In the genomic region with DNA sequence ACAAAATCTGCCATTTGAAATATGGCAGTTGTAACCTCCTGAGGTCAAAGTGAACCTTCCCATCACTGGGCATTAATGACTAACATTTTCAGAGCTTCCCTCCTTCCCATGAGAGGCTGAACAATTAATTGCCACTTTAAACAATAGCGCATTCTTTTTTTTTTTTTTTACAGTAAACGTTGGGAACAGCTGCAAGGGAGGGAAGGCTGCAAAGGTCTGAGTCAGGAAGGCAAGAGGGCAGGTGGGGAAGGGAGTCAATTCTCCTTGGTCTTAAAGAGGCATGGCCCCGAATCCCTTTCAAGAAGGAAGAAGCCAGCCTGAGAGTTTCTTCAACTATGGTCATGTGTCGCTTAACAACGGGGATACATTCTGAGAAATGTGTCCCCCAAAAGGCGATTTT, we compare ENCODE assay signal across 24 cellular contexts. TPM values are rescaled to one million over a fixed set of nuclear protein-coding genes. Genes with fewer than 3 reads are reported as not detected.
DNase-seq lines count a peak whose midpoint lies in the region; ATAC-seq and TF ChIP-seq lines count a peak whose summit lies in the region.
"Had no signal": no experiment of that assay in that cellular context is flagged by ENCODE, and none has a peak within 500 bp of the region (broad histone marks: within the 10 kb centered on the region; RNA-seq: fewer than 3 reads in every experiment).

No MANE protein-coding gene starts in this region.

- no peak overlapping the region for H3K23ac ChIP-seq in mesendoderm (ENCODE audit: low read length)

- POLR2A ChIA-PET in MCF 10A (lab: Yijun Ruan, JAX), result interaction anchor here (1.3 kb wide), 1 partner anchor 96 kb away, joined by 3 read pairs; no protein-coding TSS in a partner anchor

- H3K36me3 Mint-ChIP-seq in MCF 10A (ENCODE audit: insufficient read depth, unreplicated experiment), result peaks cover 4% of the 10 kb centered on the region
- no peaks in the 10 kb centered on the region for H3K36me3 Mint-ChIP-seq in activated naive CD8-positive, alpha-beta T cell treated with anti-CD3 and anti-CD28 coated beads, Interleukin-2, amount 50 U/mL, for 24 hours (ENCODE audit: low read depth)
- H3K36me3 Mint-ChIP-seq: activated naive CD8-positive, alpha-beta T cell treated with anti-CD3 and anti-CD28 coated beads, Interleukin-2, amount 10 ng/mL, durations not matched to agents 7 days and 5 days; CD4-positive, CD25-positive, alpha-beta regulatory T cell; naive thymus-derived CD4-positive, alpha-beta T cell had no signal

- no peak overlapping the region for H3K4me3 ChIP-seq in breast epithelium
- no peak overlapping the region for H3K4me3 ChIP-seq in mesendoderm (ENCODE audit: low read length)
- no peak overlapping the region for H3K4me3 ChIP-seq in foreskin fibroblast (ENCODE audit: low read depth in 1 of 2, low read length in 2 of 2)
- no peak overlapping the region for H3K4me3 ChIP-seq in adrenal gland
- H3K4me3 ChIP-seq: Peyer's patch, prostate gland, upper lobe of right lung had no signal

- CTCF ChIA-PET in MCF 10A (lab: Yijun Ruan, JAX), result no interaction called here

- intact Hi-C loops in MCF 10A (cut with micrococcal nuclease) (no loop called here), breast epithelium (cut with DNase I; ENCODE audit: low total_unique reads) (no loop called here), adrenal gland (cut with DNase I) (no loop called here)

- H3K4me1 ChIP-seq in breast epithelium (no peaks in the 10 kb centered on the region), mesendoderm (ENCODE audit: control insufficient read depth, low read depth, low read length) (peaks cover 2% of the 10 kb centered on the region), adrenal gland (replicated peaks in 1 of 2) (no peaks in the 10 kb centered on the region)
- H3K4me1 ChIP-seq: Peyer's patch, prostate gland, upper lobe of right lung had no signal

- H3K9ac ChIP-seq in mesendoderm (ENCODE audit: low read length), result no peak overlapping the region

- no peak overlapping the region for H3K18ac ChIP-seq in mesendoderm (ENCODE audit: low read length)

- H3K27ac ChIP-seq in breast epithelium (no peak overlapping the region), mesendoderm (ENCODE audit: low read depth, low read length) (no peak overlapping the region), adrenal gland (no peak overlapping the region)
- H3K27ac ChIP-seq: Peyer's patch, prostate gland, upper lobe of right lung had no signal

- H2BK120ac ChIP-seq in mesendoderm (ENCODE audit: low read depth, low read length), result no peak overlapping the region

- H3K79me1 ChIP-seq in mesendoderm (ENCODE audit: low read length), result no peaks in the 10 kb centered on the region

- H3K4me3 Mint-ChIP-seq in MCF 10A (ENCODE audit: unreplicated experiment), result no peak overlapping the region
- H3K4me3 Mint-ChIP-seq in activated naive CD8-positive, alpha-beta T cell treated with anti-CD3 and anti-CD28 coated beads, Interleukin-2, amount 50 U/mL, for 24 hours, result no peak overlapping the region
- H3K4me3 Mint-ChIP-seq: activated CD8-positive, alpha-beta T cell treated with anti-CD3 and anti-CD28 coated beads for 36 hours; activated naive CD8-positive, alpha-beta T cell treated with anti-CD3 and anti-CD28 coated beads, Interleukin-2, amount 10 ng/mL, durations not matched to agents 7 days and 5 days; CD4-positive, CD25-positive, alpha-beta regulatory T cell; effector memory CD8-positive, alpha-beta T cell; naive thymus-derived CD4-positive, alpha-beta T cell; stimulated activated naive CD8-positive, alpha-beta T cell treated with anti-CD3 and anti-CD28 coated beads, Interleukin-15, Interleukin-2, amounts not matched to agents 100 ng/mL and 50 ng/mL, for 24 hours had no signal

- no peaks in the 10 kb centered on the region for H3K36me3 ChIP-seq in breast epithelium
- H3K36me3 ChIP-seq in mesendoderm (ENCODE audit: control insufficient read depth, insufficient read depth, low read length), result no peaks in the 10 kb centered on the region
- no peaks in the 10 kb centered on the region for H3K36me3 ChIP-seq in adrenal gland (replicated peaks in 1 of 2)
- H3K36me3 ChIP-seq: Peyer's patch, prostate gland, upper lobe of right lung had no signal

- H3K27ac Mint-ChIP-seq in MCF 10A (ENCODE audit: low read depth, unreplicated experiment), result peak overlapping the region; percentile 49
- no peak overlapping the region for H3K27ac Mint-ChIP-seq in activated naive CD8-positive, alpha-beta T cell treated with anti-CD3 and anti-CD28 coated beads, Interleukin-2, amount 50 U/mL, for 24 hours
- H3K27ac Mint-ChIP-seq: activated CD8-positive, alpha-beta T cell treated with anti-CD3 and anti-CD28 coated beads for 36 hours; activated naive CD8-positive, alpha-beta T cell treated with anti-CD3 and anti-CD28 coated beads, Interleukin-2, amount 10 ng/mL, durations not matched to agents 7 days and 5 days; effector memory CD8-positive, alpha-beta T cell; naive thymus-derived CD4-positive, alpha-beta T cell; stimulated activated naive CD8-positive, alpha-beta T cell treated with anti-CD3 and anti-CD28 coated beads, Interleukin-15, Interleukin-2, amounts not matched to agents 100 ng/mL and 50 ng/mL, for 24 hours had no signal

- BruUV-seq in MCF 10A (replicated peaks; lab: Mats Ljungman, UMichigan), result no TSS peak

- H3K9me3 Mint-ChIP-seq in MCF 10A (ENCODE audit: unreplicated experiment), result no peaks in the 10 kb centered on the region
- H3K9me3 Mint-ChIP-seq in activated naive CD8-positive, alpha-beta T cell treated with anti-CD3 and anti-CD28 coated beads, Interleukin-2, amount 50 U/mL, for 24 hours, result no peaks in the 10 kb centered on the region
- H3K9me3 Mint-ChIP-seq: activated CD8-positive, alpha-beta T cell treated with anti-CD3 and anti-CD28 coated beads for 36 hours; activated naive CD8-positive, alpha-beta T cell treated with anti-CD3 and anti-CD28 coated beads, Interleukin-2, amount 10 ng/mL, durations not matched to agents 7 days and 5 days; effector memory CD8-positive, alpha-beta T cell; stimulated activated naive CD8-positive, alpha-beta T cell treated with anti-CD3 and anti-CD28 coated beads, Interleukin-15, Interleukin-2, amounts not matched to agents 100 ng/mL and 50 ng/mL, for 24 hours had no signal

- H2BK5ac ChIP-seq in mesendoderm (ENCODE audit: low read length), result no peak overlapping the region

- H3K27me3 Mint-ChIP-seq in MCF 10A (ENCODE audit: insufficient read depth, unreplicated experiment), result peaks cover 12% of the 10 kb centered on the region
- peaks cover 24% of the 10 kb centered on the region for H3K27me3 Mint-ChIP-seq in activated naive CD8-positive, alpha-beta T cell treated with anti-CD3 and anti-CD28 coated beads, Interleukin-2, amount 50 U/mL, for 24 hours

- no peak for DNase-seq in MCF 10A (ENCODE audit: unreplicated experiment)
- no peak for DNase-seq in breast epithelium (ENCODE audit: low spot score in 2 of 2)
- DNase-seq in SW480 (ENCODE audit: low spot score), result peak; percentile 72
- DNase-seq in mesendoderm, result peak; percentile 28
- DNase-seq in activated naive CD8-positive, alpha-beta T cell treated with anti-CD3 and anti-CD28 coated beads, Interleukin-2, amount 50 U/mL, for 24 hours, result no peak
- DNase-seq in foreskin fibroblast, result no peak
- DNase-seq in RPMI8226, result no peak
- DNase-seq in adrenal gland, result no peak
- DNase-seq: activated CD8-positive, alpha-beta T cell treated with anti-CD3 and anti-CD28 coated beads for 36 hours; activated naive CD8-positive, alpha-beta T cell treated with anti-CD3 and anti-CD28 coated beads, Interleukin-2, amount 10 ng/mL, durations not matched to agents 7 days and 5 days; CD4-positive, CD25-positive, alpha-beta regulatory T cell; central memory CD4-positive, alpha-beta T cell; effector memory CD8-positive, alpha-beta T cell; hypothalamus; KG1; left cardiac atrium; naive thymus-derived CD4-positive, alpha-beta T cell; NCI-H524 treated with DMSO at 0.1 percent for 48 hours; Peyer's patch; stimulated activated CD4-positive, alpha-beta T cell treated with anti-CD3 and anti-CD28 coated beads, Interleukin-15, amount 100 ng/mL, for 24 hours; upper lobe of right lung had no signal

- no peak overlapping the region for H2AK5ac ChIP-seq in mesendoderm (ENCODE audit: low read length)

- no peak overlapping the region for H3K56ac ChIP-seq in mesendoderm (ENCODE audit: low read length)

- H3K9me3 ChIP-seq in breast epithelium (no peaks in the 10 kb centered on the region), adrenal gland (replicated peaks in 1 of 3) (no peaks in the 10 kb centered on the region)
- H3K9me3 ChIP-seq: Peyer's patch, prostate gland, upper lobe of right lung had no signal

- TF ChIP-seq CTCF in MCF 10A (IDR thresholded peaks at IDR 0.05; ENCODE audit: unreplicated experiment), result no peak
- no peak for TF ChIP-seq CTCF in breast epithelium (IDR thresholded peaks at IDR 0.05)
- TF ChIP-seq CTCF in foreskin fibroblast (IDR thresholded peaks at IDR 0.05; ENCODE audit: low read depth, low read length), result no peak
- no peak for TF ChIP-seq CTCF in adrenal gland (IDR thresholded peaks at IDR 0.05)

- no peaks in the 10 kb centered on the region for H3K79me2 ChIP-seq in mesendoderm (ENCODE audit: control insufficient read depth, insufficient read depth, low read length)

- H3K27me3 ChIP-seq in breast epithelium, result no peaks in the 10 kb centered on the region
- H3K27me3 ChIP-seq in mesendoderm (ENCODE audit: insufficient read depth, low read length, poor library complexity), result no peaks in the 10 kb centered on the region
- H3K27me3 ChIP-seq in adrenal gland, result no peaks in the 10 kb centered on the region
- H3K27me3 ChIP-seq: Peyer's patch, upper lobe of right lung had no signal

- no peak overlapping the region for H3K4ac ChIP-seq in mesendoderm (ENCODE audit: low read depth, low read length)

- no peak overlapping the region for H4K8ac ChIP-seq in mesendoderm (ENCODE audit: low read depth, low read length)

- no peak for ATAC-seq in activated naive CD8-positive, alpha-beta T cell treated with anti-CD3 and anti-CD28 coated beads, Interleukin-2, amount 50 U/mL, for 24 hours
- ATAC-seq: activated CD8-positive, alpha-beta T cell treated with anti-CD3 and anti-CD28 coated beads for 36 hours; effector memory CD8-positive, alpha-beta T cell; left cardiac atrium; naive thymus-derived CD4-positive, alpha-beta T cell; SK-N-SH treated with all-trans-retinoic acid at 6 μM for 48 hours; upper lobe of right lung had no signal

- no peak overlapping the region for H3K4me2 ChIP-seq in mesendoderm (ENCODE audit: low read length)

- no CpG with 5 or more reads among the region's 6 CpGs for WGBS in mesendoderm (ENCODE audit: extremely low coverage, insufficient coverage, low lambda C conversion rate)
- WGBS in adrenal gland, 4 donors, result 64 to 84% (median 77%) methylated on average over 6 of the region's 6 CpGs

- no peak overlapping the region for H2BK15ac ChIP-seq in mesendoderm (replicated peaks; ENCODE audit: low read depth)

- no peak overlapping the region for H4K5ac ChIP-seq in mesendoderm (ENCODE audit: low read length)

- H3K4me1 Mint-ChIP-seq in MCF 10A (ENCODE audit: insufficient read depth, unreplicated experiment), result peaks cover 18% of the 10 kb centered on the region
- peaks cover 7% of the 10 kb centered on the region for H3K4me1 Mint-ChIP-seq in activated naive CD8-positive, alpha-beta T cell treated with anti-CD3 and anti-CD28 coated beads, Interleukin-2, amount 50 U/mL, for 24 hours

- TF ChIP-seq POLR2A in breast epithelium (IDR thresholded peaks at IDR 0.05) (no peak), adrenal gland (IDR thresholded peaks at IDR 0.05) (no peak)

RNA-seq across cellular contexts. Expression of gene PLEKHG3, which starts 41.0 kb away (rescaled TPM):
- total RNA-seq in MCF 10A (2022) (52.9 and 72.8 TPM in 2 replicates), breast epithelium (10 to 100 TPM; 18.7 to 31.5 (median 30.3) TPM), adrenal gland (10 to 100 TPM in 2 of 8 donors, 1 to 10 TPM in 6; 2.7 to 11.7 (median 8.9) TPM)
- 20.7 TPM for polyA plus RNA-seq in mesendoderm (2013, experiment 1 of 2)
- polyA plus RNA-seq in mesendoderm (2013, experiment 2 of 2), result 21.8 TPM
- polyA plus RNA-seq in adrenal gland, result 10 to 100 TPM in 1 of 3 donors, 1 to 10 TPM in 2; 3.0 to 10.1 (median 9.5) TPM

Comparison
In these comparisons a context has a peak if more than half of its experiments do, and no peak if none do; other contexts are left out.
1. DNase-seq: peak in SW480 (single experiment) and mesendoderm (single experiment); none in MCF 10A (single experiment), breast epithelium (0 of 2), activated naive CD8-positive, alpha-beta T cell treated with anti-CD3 and anti-CD28 coated beads, Interleukin-2, amount 50 U/mL, for 24 hours (single experiment), foreskin fibroblast (0 of 2), RPMI8226 (single experiment) and adrenal gland (0 of 7).